In the genomic region with DNA sequence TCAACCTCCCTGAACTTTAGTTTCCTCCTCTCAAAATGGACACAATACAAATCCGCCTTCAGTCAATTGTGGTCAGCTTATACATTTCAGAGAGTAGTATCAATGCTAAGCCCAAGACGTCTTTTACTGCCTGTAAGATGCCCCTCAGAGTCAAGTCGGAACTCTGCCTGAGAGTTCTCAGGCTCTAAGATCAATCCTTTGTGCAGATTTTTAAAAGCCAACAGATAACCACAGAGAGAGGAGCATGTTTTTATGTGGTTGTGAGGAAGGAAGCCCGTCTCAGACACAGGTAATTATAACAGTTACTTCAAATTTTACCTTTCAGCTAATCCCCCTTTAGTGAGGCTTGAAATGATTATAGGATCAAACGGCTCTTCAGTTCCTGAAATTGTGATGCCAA, we compare ENCODE assay signal across 15 cellular contexts.
"Had no signal": no experiment of that assay in that cellular context is flagged by ENCODE, and none has a peak within 500 bp of the region (broad histone marks: within the 10 kb centered on the region; RNA-seq: fewer than 3 reads in every experiment).

No MANE protein-coding gene starts in this region.

- H3K9me3 ChIP-seq: ovary, sigmoid colon, testis had no signal

- H3K27ac ChIP-seq: neural progenitor cell, ovary, sigmoid colon, testis had no signal

- H3K9me3 Mint-ChIP-seq: brain; dendritic cell treated with granulocyte-macrophage colony-stimulating factor and Interleukin-4, amounts not matched to agents 40 ng/mL and 50 ng/mL, for 4 days; neural progenitor cell; stimulated activated naive CD8-positive, alpha-beta T cell treated with anti-CD3 and anti-CD28 coated beads, Interleukin-15, Interleukin-2, amounts not matched to agents 100 ng/mL and 50 ng/mL, for 24 hours had no signal

- H3K27me3 ChIP-seq: neural progenitor cell, ovary, sigmoid colon, testis had no signal

- H3K36me3 ChIP-seq: neural progenitor cell, ovary, sigmoid colon had no signal

- H3K4me3 ChIP-seq: neural progenitor cell, ovary, sigmoid colon, testis had no signal

- H3K4me1 ChIP-seq: neural progenitor cell, testis had no signal

- DNase-seq: activated CD4-positive, CD25-positive, alpha-beta regulatory T cell treated with anti-CD3 and anti-CD28 coated beads, Interleukin-2, amount 50 U/mL, for 72 hours; activated gamma-delta T cell treated with Interleukin-2 at 50 U/mL for 16 hours; activated T-cell treated with anti-CD3 and anti-CD28 coated beads, Interleukin-2, amount 50 U/mL, for 48 hours; amniotic stem cell; hippocampal formation; left ventricle myocardium superior; ovary; sigmoid colon; stimulated activated CD4-positive, alpha-beta T cell treated with anti-CD3 and anti-CD28 coated beads, Interleukin-2, amount 100 ng/mL, for 48 hours; testis had no signal

- H3K4me1 Mint-ChIP-seq: brain, neural progenitor cell had no signal

- H3K4me3 Mint-ChIP-seq: brain; dendritic cell treated with granulocyte-macrophage colony-stimulating factor and Interleukin-4, amounts not matched to agents 40 ng/mL and 50 ng/mL, for 4 days; neural progenitor cell; stimulated activated naive CD8-positive, alpha-beta T cell treated with anti-CD3 and anti-CD28 coated beads, Interleukin-15, Interleukin-2, amounts not matched to agents 100 ng/mL and 50 ng/mL, for 24 hours had no signal

- ATAC-seq: left ventricle myocardium superior, SK-N-SH treated with all-trans-retinoic acid at 6 μM for 48 hours had no signal

- H3K4me2 ChIP-seq: neural progenitor cell had no signal

- H3K27ac Mint-ChIP-seq: brain; dendritic cell treated with granulocyte-macrophage colony-stimulating factor and Interleukin-4, amounts not matched to agents 40 ng/mL and 50 ng/mL, for 4 days; neural progenitor cell; stimulated activated naive CD8-positive, alpha-beta T cell treated with anti-CD3 and anti-CD28 coated beads, Interleukin-15, Interleukin-2, amounts not matched to agents 100 ng/mL and 50 ng/mL, for 24 hours had no signal

- H2AFZ ChIP-seq: neural progenitor cell had no signal

- H3K27me3 Mint-ChIP-seq: brain; dendritic cell treated with granulocyte-macrophage colony-stimulating factor and Interleukin-4, amounts not matched to agents 40 ng/mL and 50 ng/mL, for 4 days had no signal
